Comparison of ENCODE assay signal across 1 cellular context in the genomic region with DNA sequence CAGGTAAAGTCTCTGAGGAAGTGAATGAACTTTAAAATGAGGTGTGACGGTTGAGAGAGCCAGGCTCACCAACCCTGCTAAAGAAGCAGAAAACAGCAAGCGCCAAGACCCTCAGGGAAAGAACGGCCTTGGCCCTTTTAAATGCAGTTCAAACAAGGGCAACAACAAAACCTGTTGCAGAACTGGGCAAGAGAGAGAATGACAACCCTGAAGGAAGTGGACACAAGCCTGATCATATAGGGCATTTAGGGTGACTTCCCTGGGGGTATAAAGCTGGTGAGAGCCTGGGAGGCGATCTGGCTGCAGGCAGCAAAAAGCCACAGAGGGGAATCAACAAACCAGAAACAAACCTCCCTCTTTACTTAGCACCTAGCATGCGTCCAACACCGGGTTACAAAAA.
TF ChIP-seq lines count a peak whose summit lies in the region.

No MANE protein-coding gene starts in this region.

TF ChIP-seq in endothelial cell of umbilical vein, 7 proteins besides CTCF, POLR2A, EP300 and RAD21 (continued from another document):
- TF ChIP-seq JUN (IDR thresholded peaks at IDR 0.05; ENCODE audit: borderline replicate concordance, insufficient read depth, insufficient read length, low read depth) = no peak
- no peak for TF ChIP-seq POLR2AphosphoS5 (IDR thresholded peaks at IDR 0.05; ENCODE audit: insufficient read depth, low read depth, low read length)
